ENCODE assay signal across 18 cellular contexts in the genomic region with DNA sequence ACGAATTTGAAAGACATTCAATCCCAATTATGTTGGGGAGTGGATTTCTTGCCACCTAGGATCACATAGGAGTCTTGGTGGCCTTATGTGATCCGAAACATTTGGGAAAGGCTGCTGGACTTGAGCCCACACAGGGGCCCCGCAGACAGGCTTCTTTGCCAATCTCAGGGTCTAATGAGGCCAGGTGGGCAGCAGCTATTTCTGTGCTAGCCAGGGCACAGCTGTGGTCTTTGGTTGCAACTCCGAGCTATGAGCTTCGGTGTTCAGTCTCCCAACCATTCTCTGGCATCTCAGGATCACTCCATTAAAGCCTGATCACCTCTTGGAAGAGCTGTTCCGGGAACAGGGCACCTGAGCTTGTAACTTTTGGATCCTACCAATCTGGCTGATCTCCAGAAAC.
"Had no signal": no experiment of that assay in that cellular context is flagged by ENCODE, and none has a peak within 500 bp of the region (broad histone marks: within the 10 kb centered on the region; RNA-seq: fewer than 3 reads in every experiment).

No MANE protein-coding gene starts in this region.

- H3K4me1 ChIP-seq: prostate gland had no signal

- DNase-seq: activated CD4-positive, alpha-beta T cell treated with anti-CD3 and anti-CD28 coated beads, Interleukin-2, amount 10 ng/mL, durations not matched to agents 7 days and 5 days; activated CD8-positive, alpha-beta memory T cell treated with anti-CD3 and anti-CD28 coated beads, Interleukin-2, amount 50 U/mL, for 48 hours; activated gamma-delta T cell treated with Interleukin-2 at 50 U/mL for 16 hours; activated naive CD8-positive, alpha-beta T cell treated with anti-CD3 and anti-CD28 coated beads, Interleukin-2, amount 10 ng/mL, durations not matched to agents 7 days and 5 days; activated T-cell treated with anti-CD3 and anti-CD28 coated beads, Interleukin-2, amount 50 U/mL, for 72 hours; brain microvascular endothelial cell; cerebellar nuclear complex; effector memory CD8-positive, alpha-beta T cell; foreskin melanocyte; mucosa of descending colon; stimulated activated CD4-positive, alpha-beta T cell treated with anti-CD3 and anti-CD28 coated beads, Interleukin-1b, Interleukin-23, amount 100 ng/mL, for 48 hours; stimulated activated naive CD8-positive, alpha-beta T cell treated with anti-CD3 and anti-CD28 coated beads, Interleukin-15, amount 100 ng/mL, for 72 hours; testis; upper lobe of left lung had no signal

- H3K27ac ChIP-seq: brain microvascular endothelial cell, prostate gland, spleen, testis, upper lobe of left lung had no signal

- ATAC-seq: activated T-cell treated with anti-CD3 and anti-CD28 coated beads, Interleukin-2, amount 50 U/mL, for 72 hours; effector memory CD8-positive, alpha-beta T cell; mucosa of descending colon; natural killer cell treated with Interleukin-12 subunit alpha and Interleukin-12 subunit beta and Interleukin-15 and Interleukin-18, amount 100 ng/mL, for 72 hours; sciatic nerve; stimulated activated naive CD8-positive, alpha-beta T cell treated with anti-CD3 and anti-CD28 coated beads, Interleukin-15, amount 100 ng/mL, for 72 hours had no signal

- H3K27me3 ChIP-seq: testis, upper lobe of left lung had no signal

- H3K4me3 ChIP-seq: mucosa of descending colon, prostate gland, spleen, testis, upper lobe of left lung had no signal

- H3K9me3 ChIP-seq: mucosa of descending colon, prostate gland, testis had no signal
